In the genomic region with DNA sequence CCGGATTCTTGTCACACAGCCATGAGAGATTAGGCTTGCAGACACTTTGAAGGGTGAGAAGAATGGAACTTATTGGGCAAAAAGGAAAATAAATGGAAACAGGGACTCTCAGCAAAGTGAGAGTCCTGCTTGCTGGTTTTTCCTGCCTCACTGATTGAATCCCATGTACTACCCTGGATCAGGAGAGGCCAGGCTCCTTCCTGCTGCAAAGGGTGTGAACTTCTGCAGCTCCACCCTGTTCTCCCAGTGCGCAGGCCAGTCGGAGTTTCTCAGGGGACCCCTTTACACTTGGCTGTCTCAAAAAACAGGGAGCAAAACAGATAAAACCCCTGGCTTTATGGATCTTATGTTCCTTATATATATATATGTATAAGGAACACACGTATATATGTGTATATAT, we compare ENCODE assay signal across 14 cellular contexts.
A peak's percentile ranks its signal among the peaks of the same experiment; 100 is the strongest.
DNase-seq lines count a peak whose midpoint lies in the region; ATAC-seq and TF ChIP-seq lines count a peak whose summit lies in the region.
"Had no signal": no experiment of that assay in that cellular context is flagged by ENCODE, and none has a peak within 500 bp of the region (broad histone marks: within the 10 kb centered on the region; RNA-seq: fewer than 3 reads in every experiment).

No MANE protein-coding gene starts in this region.

- H3K27me3 ChIP-seq in DOHH2 (ENCODE audit: control insufficient read depth, low read length) (no peaks in the 10 kb centered on the region), colonic mucosa (no peaks in the 10 kb centered on the region), gastroesophageal sphincter (no peaks in the 10 kb centered on the region)

- H3K27ac Mint-ChIP-seq in IgD-negative memory B cell, result peak overlapping the region in 2 of 3 donors; percentile 11 to 85
- H3K27ac Mint-ChIP-seq in nephron, result peak overlapping the region in 2 of 3 experiments; percentile 35 to 66
- H3K27ac Mint-ChIP-seq: CD14-positive monocyte had no signal

- no peaks in the 10 kb centered on the region for H4K20me1 ChIP-seq in DOHH2 (ENCODE audit: control insufficient read depth, insufficient read depth, low read depth, low read length)

- no peak for TF ChIP-seq POLR2A in gastroesophageal sphincter (IDR thresholded peaks at IDR 0.05)

- H3K27me3 Mint-ChIP-seq in IgD-negative memory B cell (no peaks in the 10 kb centered on the region), nephron (ENCODE audit: low read depth) (no peaks in the 10 kb centered on the region)

- H3K9me3 ChIP-seq in DOHH2 (ENCODE audit: control insufficient read depth, insufficient read depth, low read length), result no peaks in the 10 kb centered on the region
- no peaks in the 10 kb centered on the region for H3K9me3 ChIP-seq in colonic mucosa
- no peaks in the 10 kb centered on the region for H3K9me3 ChIP-seq in gastroesophageal sphincter

- intact Hi-C loops in colonic mucosa (cut with DNase I), result no loop called here

- H3K4me2 ChIP-seq in DOHH2 (ENCODE audit: low read length), result peak overlapping the region; percentile 88

- peak overlapping the region in 1 of 2 donors; percentile 68 for H3K9ac ChIP-seq in colonic mucosa (ENCODE audit: low read depth in 2 of 2, low read length in 2 of 2)

- no peaks in the 10 kb centered on the region for H3K9me2 ChIP-seq in DOHH2 (replicated peaks; ENCODE audit: control insufficient read depth, low read length)

- no peaks in the 10 kb centered on the region for H3K79me2 ChIP-seq in DOHH2 (ENCODE audit: control insufficient read depth, low read length)

- peaks cover 83% of the 10 kb centered on the region for H3K4me1 ChIP-seq in DOHH2 (ENCODE audit: control insufficient read depth, low read length)
- peaks cover 17% of the 10 kb centered on the region for H3K4me1 ChIP-seq in colonic mucosa
- peaks cover 0 to 13% (median 9%) of the 10 kb centered on the region in 3 donors for H3K4me1 ChIP-seq in gastroesophageal sphincter

- peak; percentile 74 for DNase-seq in colonic mucosa
- no peak for DNase-seq in superior temporal gyrus (ENCODE audit: extremely low spot score)
- DNase-seq: aorta, KG1, NCI-H1436 treated with DMSO at 0.1 percent for 48 hours, T-helper 9 cell had no signal

- H3K4me1 Mint-ChIP-seq in IgD-negative memory B cell, result peaks cover 56 to 63% (median 62%) of the 10 kb centered on the region in 3 donors
- H3K4me1 Mint-ChIP-seq in nephron, result peaks cover 25% of the 10 kb centered on the region

- TF ChIP-seq CTCF in DOHH2 (IDR thresholded peaks at IDR 0.05; ENCODE audit: low read depth, low read length, poor library complexity, severe bottlenecking) (no peak), colonic mucosa (IDR thresholded peaks at IDR 0.05) (no peak), nephron (IDR thresholded peaks at IDR 0.05; ENCODE audit: unreplicated experiment in 3 of 3) (no peak), gastroesophageal sphincter (IDR thresholded peaks at IDR 0.05) (no peak)

- ATAC-seq in gastroesophageal sphincter (no peak), GM19395 (IDR thresholded peaks at IDR 0.05; ENCODE audit: unreplicated experiment) (no peak), GM18517 (IDR thresholded peaks at IDR 0.05; ENCODE audit: unreplicated experiment) (no peak)

- H3K27ac ChIP-seq in DOHH2 (ENCODE audit: low read depth, low read length) (peak overlapping the region; percentile 94), colonic mucosa (peak overlapping the region; percentile 73), gastroesophageal sphincter (no peak overlapping the region)
- H3K27ac ChIP-seq: coronary artery had no signal

- no peak for TF ChIP-seq EP300 in gastroesophageal sphincter (IDR thresholded peaks at IDR 0.05)

- H3F3A ChIP-seq in DOHH2 (ENCODE audit: control insufficient read depth, insufficient read depth), result peaks cover 25% of the 10 kb centered on the region

- H3K36me3 ChIP-seq in DOHH2 (ENCODE audit: control insufficient read depth, low read length), result no peaks in the 10 kb centered on the region
- H3K36me3 ChIP-seq in colonic mucosa, result no peaks in the 10 kb centered on the region
- H3K36me3 ChIP-seq in gastroesophageal sphincter, result no peaks in the 10 kb centered on the region

- WGBS in gastroesophageal sphincter (ENCODE audit: low coverage in 1 of 2), 2 donors, result 67 to 71% methylated on average over 3 to 4 of the region's 4 CpGs

- H3K4me3 Mint-ChIP-seq in IgD-negative memory B cell (peak overlapping the region in 2 of 4 donors; percentile 3 to 53), nephron (no peak overlapping the region)
- H3K4me3 Mint-ChIP-seq: CD14-positive monocyte had no signal

- H3K4me3 ChIP-seq in DOHH2 (ENCODE audit: low read length), result peak overlapping the region; percentile 64
- H3K4me3 ChIP-seq in colonic mucosa, result no peak overlapping the region
- no peak overlapping the region for H3K4me3 ChIP-seq in gastroesophageal sphincter
- H3K4me3 ChIP-seq: coronary artery had no signal

- H3K36me3 Mint-ChIP-seq in IgD-negative memory B cell (no peaks in the 10 kb centered on the region), nephron (ENCODE audit: low read depth) (no peaks in the 10 kb centered on the region)
- H3K36me3 Mint-ChIP-seq: CD14-positive monocyte had no signal

- H3K9me3 Mint-ChIP-seq in IgD-negative memory B cell (no peaks in the 10 kb centered on the region), nephron (no peaks in the 10 kb centered on the region)

Comparison
In these comparisons a context has a peak if more than half of its experiments do, and no peak if none do; other contexts are left out.
1. H3K27ac ChIP-seq: peak in DOHH2 (single experiment) and colonic mucosa (single experiment); none in gastroesophageal sphincter (0 of 4).